2 cellular contexts compared by ENCODE assay signal in genomic region chr3:59503441-59503840, GRCh38.
TF ChIP-seq lines count a peak whose summit lies in the region.

No MANE protein-coding gene starts in this region.

TF ChIP-seq in IMR-90, 13 proteins besides CTCF, POLR2A, EP300 and RAD21:
- no peak for TF ChIP-seq FOS (IDR thresholded peaks at IDR 0.05; ENCODE audit: low read depth, low read length)
- TF ChIP-seq RCOR1 (IDR thresholded peaks at IDR 0.05; ENCODE audit: insufficient replicate concordance, low read length): no peak
- TF ChIP-seq MAFK (IDR thresholded peaks at IDR 0.05; ENCODE audit: low read depth, low read length): no peak
- no peak for TF ChIP-seq CHD1 (IDR thresholded peaks at IDR 0.05; ENCODE audit: low read depth, low read length)
- no peak for TF ChIP-seq MXI1 (IDR thresholded peaks at IDR 0.05; ENCODE audit: borderline replicate concordance, low read depth, low read length)
- TF ChIP-seq ELK1 (IDR thresholded peaks at IDR 0.05; ENCODE audit: borderline replicate concordance, low read depth, low read length): no peak
- no peak for TF ChIP-seq NFE2L2 (IDR thresholded peaks at IDR 0.05; ENCODE audit: low read depth, low read length)
- no peak for TF ChIP-seq MAZ (IDR thresholded peaks at IDR 0.05; ENCODE audit: borderline replicate concordance, low read depth, low read length)
- no peak for TF ChIP-seq BHLHE40 (IDR thresholded peaks at IDR 0.05; ENCODE audit: low read depth, low read length)
- TF ChIP-seq USF2 (IDR thresholded peaks at IDR 0.05; ENCODE audit: low read depth, low read length): no peak
- no peak for TF ChIP-seq RFX5 (IDR thresholded peaks at IDR 0.05; ENCODE audit: low read depth, low read length)
- TF ChIP-seq SMC3 (IDR thresholded peaks at IDR 0.05; ENCODE audit: low read depth, low read length): no peak
- TF ChIP-seq CEBPB (IDR thresholded peaks at IDR 0.05; ENCODE audit: low read depth, low read length): no peak

TF ChIP-seq in H1, 55 proteins besides CTCF, POLR2A, EP300 and RAD21:
- peak; percentile 36; the same call in 1 of the 2 replicates for TF ChIP-seq KDM1A (IDR thresholded peaks at IDR 0.05; ENCODE audit: borderline replicate concordance, low read length)
- TF ChIP-seq GTF2F1 (IDR thresholded peaks at IDR 0.05; ENCODE audit: borderline replicate concordance, low read depth, low read length): no peak
TF ChIP-seq in H1: peak in this region for 1.
